Comparison of ENCODE assay signal across 16 cellular contexts in the genomic region with DNA sequence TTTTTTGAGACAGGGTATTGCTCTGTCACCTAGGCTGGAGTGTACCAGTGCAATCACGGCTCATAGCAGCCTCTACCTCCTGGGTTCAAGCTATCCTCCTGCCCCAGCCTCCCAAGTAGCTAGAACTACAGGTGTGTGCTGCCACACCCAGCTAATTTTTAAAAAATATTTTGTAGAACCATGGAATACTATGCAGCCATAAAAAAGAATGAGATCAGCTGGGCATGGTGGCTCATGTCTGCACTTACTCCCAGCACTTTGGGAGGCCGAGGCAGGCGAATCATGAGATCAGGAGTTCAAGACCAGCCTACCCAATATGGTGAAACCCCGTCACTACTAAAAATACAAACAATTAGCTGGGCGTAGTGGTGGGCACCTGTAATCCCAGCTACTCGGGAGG.
"Had no signal": no experiment of that assay in that cellular context is flagged by ENCODE, and none has a peak within 500 bp of the region (broad histone marks: within the 10 kb centered on the region; RNA-seq: fewer than 3 reads in every experiment).

No MANE protein-coding gene starts in this region.

- H3K27me3 ChIP-seq: body of pancreas, colonic mucosa had no signal

- H3K4me1 Mint-ChIP-seq: activated T-helper 17 cell treated with anti-CD3 and anti-CD28 coated beads, Interleukin-2, amount 50 U/mL, for 72 hours had no signal

- H3K27ac Mint-ChIP-seq: activated B cell treated with CpG ODN at 0.5 μM for 24 hours; activated CD8-positive, alpha-beta T cell treated with anti-CD3 and anti-CD28 coated beads for 36 hours; activated naive CD8-positive, alpha-beta T cell; activated T-helper 17 cell treated with anti-CD3 and anti-CD28 coated beads, Interleukin-2, amount 50 U/mL, for 72 hours; T-helper 17 cell; T-helper 2 cell treated with Interferon-gamma antibody and Interleukin-4, amounts not matched to agents 5 μg/mL and 100 μg/mL, for 36 hours had no signal

- ATAC-seq: gastroesophageal sphincter had no signal

- H3K4me3 Mint-ChIP-seq: activated B cell treated with CpG ODN at 0.5 μM for 24 hours; activated CD8-positive, alpha-beta T cell treated with anti-CD3 and anti-CD28 coated beads for 36 hours; activated naive CD8-positive, alpha-beta T cell; activated T-cell treated with anti-CD3 and anti-CD28 coated beads, Interleukin-2, amount 50 U/mL, for 4 hours; activated T-helper 17 cell treated with anti-CD3 and anti-CD28 coated beads, Interleukin-2, amount 50 U/mL, for 72 hours; T-helper 17 cell; T-helper 2 cell treated with Interferon-gamma antibody and Interleukin-4, amounts not matched to agents 5 μg/mL and 100 μg/mL, for 36 hours had no signal

- DNase-seq: activated B cell treated with CpG ODN at 0.5 μM for 24 hours, amniotic stem cell, cerebellar nuclear complex, esophagus squamous epithelium had no signal

- H3K4me1 ChIP-seq: colonic mucosa had no signal

- H3K36me3 ChIP-seq: colonic mucosa, esophagus squamous epithelium, gastroesophageal sphincter, WERI-Rb-1 had no signal

- FAIRE-seq: endometrium had no signal

- H3K9me3 ChIP-seq: body of pancreas, colonic mucosa, esophagus squamous epithelium had no signal

- H3K4me3 ChIP-seq: body of pancreas, colonic mucosa, esophagus squamous epithelium, gastroesophageal sphincter had no signal

- H3K9me3 Mint-ChIP-seq: activated CD8-positive, alpha-beta T cell treated with anti-CD3 and anti-CD28 coated beads for 36 hours; activated T-helper 17 cell treated with anti-CD3 and anti-CD28 coated beads, Interleukin-2, amount 50 U/mL, for 72 hours; T-helper 2 cell treated with Interferon-gamma antibody and Interleukin-4, amounts not matched to agents 5 μg/mL and 100 μg/mL, for 36 hours had no signal

- H3K27ac ChIP-seq: colonic mucosa, epithelial cell of prostate, esophagus squamous epithelium, gastroesophageal sphincter, WERI-Rb-1 had no signal
